Comparison of ENCODE assay signal across 8 cellular contexts in the genomic region with DNA sequence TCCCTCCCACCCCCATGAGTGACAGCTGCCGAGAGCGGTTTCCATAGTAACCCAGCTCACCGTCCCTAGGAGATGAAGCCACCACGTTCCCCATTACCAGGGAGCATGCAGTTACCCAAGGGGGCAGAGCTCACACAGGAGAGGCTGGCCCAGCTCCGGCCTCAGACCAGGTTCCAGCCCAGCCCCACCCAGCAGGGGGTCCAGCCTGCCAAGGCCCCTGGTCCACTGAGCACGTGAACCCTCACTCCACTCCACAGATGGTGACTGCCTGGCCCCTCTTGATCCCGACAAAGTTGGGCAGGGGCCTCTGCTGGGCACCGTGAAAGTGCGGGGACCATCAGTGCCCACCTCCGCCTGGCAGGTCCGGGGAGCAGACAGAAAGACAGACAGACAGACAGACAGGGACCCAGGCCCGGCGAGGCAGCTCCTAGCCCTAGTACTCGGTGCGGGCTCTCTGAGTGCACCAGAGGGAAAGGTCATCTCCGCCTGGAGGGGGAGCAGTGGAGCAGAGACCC. TPM values are rescaled to one million over a fixed set of nuclear protein-coding genes. Genes with fewer than 3 reads are reported as not detected.
DNase-seq lines count a peak whose midpoint lies in the region; ATAC-seq, FAIRE-seq and TF ChIP-seq lines count a peak whose summit lies in the region.

No MANE protein-coding gene starts in this region.

- H3K36me3 ChIP-seq in A673 (ENCODE audit: insufficient read depth, low read length, poor library complexity, severe bottlenecking) (no peaks in the 10 kb centered on the region), astrocyte (ENCODE audit: insufficient read depth, low read length) (no peaks in the 10 kb centered on the region), testis (ENCODE audit: low read depth, missing control alignments) (no peaks in the 10 kb centered on the region)

- peaks cover 1% of the 10 kb centered on the region for H3K4me1 Mint-ChIP-seq in astrocyte (ENCODE audit: low read depth, unreplicated experiment)

- DNase-seq in A673 (ENCODE audit: low spot score) (peak; percentile 61), GM18507 (ENCODE audit: extremely low spot score, insufficient read length, low read depth) (peak; percentile 47), NCI-H524 treated with DMSO at 0.1 percent for 48 hours (lab: John Stamatoyannopoulos, UW) (peak; percentile 59), astrocyte (ENCODE audit: low read depth) (no peak), left kidney (ENCODE audit: low read depth, low spot score) (peak; percentile 32), testis (peak; percentile 37), NCI-H187 treated with DMSO at 0.1 percent for 48 hours (lab: John Stamatoyannopoulos, UW) (no peak)

- no peak overlapping the region for H3K9ac ChIP-seq in astrocyte (ENCODE audit: low read length)

- POLR2A ChIA-PET in A673 (lab: Charles Lee; ENCODE audit: low non-redundant PET) = interaction anchor here (0.5 to 0.6 kb wide), 2 partner anchors 9 to 351 kb away, joined by 3 to 5 read pairs; no protein-coding TSS in a partner anchor

- peak overlapping the region; percentile 53 for H3K4me3 ChIP-seq in A673 (ENCODE audit: low read depth, low read length, poor library complexity, severe bottlenecking)
- no peak overlapping the region for H3K4me3 ChIP-seq in astrocyte (ENCODE audit: insufficient read depth, low read depth, low read length)
- H3K4me3 ChIP-seq in testis = peak overlapping the region; percentile 37 to 49

- H3K36me3 Mint-ChIP-seq in astrocyte (ENCODE audit: low read depth, unreplicated experiment) = no peaks in the 10 kb centered on the region

- peak overlapping the region; percentile 77 for H3K4me2 ChIP-seq in astrocyte (ENCODE audit: low read length)

- H3K9me3 Mint-ChIP-seq in astrocyte (ENCODE audit: unreplicated experiment) = no peaks in the 10 kb centered on the region

- H3K4me1 ChIP-seq in A673 (ENCODE audit: insufficient read depth, low read length, poor library complexity, severe bottlenecking) (peaks cover 13% of the 10 kb centered on the region), astrocyte (ENCODE audit: insufficient read depth, low read length) (peaks cover 3% of the 10 kb centered on the region), testis (no peaks in the 10 kb centered on the region)

- peaks cover 39% of the 10 kb centered on the region for H3K27me3 Mint-ChIP-seq in astrocyte (ENCODE audit: low read depth, unreplicated experiment)

- H3K27me3 ChIP-seq in A673 (replicated peaks; ENCODE audit: insufficient read depth, low read depth, low read length, poor library complexity) (peaks cover 6% of the 10 kb centered on the region), astrocyte (ENCODE audit: insufficient read depth, low read length) (peaks cover 26% of the 10 kb centered on the region), testis (no peaks in the 10 kb centered on the region)

- FAIRE-seq in GM18507 (lab: Jason Lieb, UNC) = no peak
- FAIRE-seq in astrocyte (lab: Jason Lieb, UNC) = no peak

- intact Hi-C loops in A673 (cut with micrococcal nuclease; ENCODE audit: unreplicated experiment) (no loop called here), testis (cut with DNase I; ENCODE audit: low total_unique reads) (no loop called here)

- H3K9me3 ChIP-seq in A673 (ENCODE audit: low read depth, low read length, poor library complexity, severe bottlenecking) = no peaks in the 10 kb centered on the region
- peaks cover 7% of the 10 kb centered on the region for H3K9me3 ChIP-seq in astrocyte (ENCODE audit: insufficient read depth, low read depth, low read length)
- H3K9me3 ChIP-seq in testis = no peaks in the 10 kb centered on the region

- H4K20me1 ChIP-seq in astrocyte (ENCODE audit: insufficient read depth, low read length) = no peaks in the 10 kb centered on the region

- no peak for TF ChIP-seq POLR2A in testis (IDR thresholded peaks at IDR 0.05)

- BruUV-seq in A673 (replicated peaks; lab: Mats Ljungman, UMichigan) = no TSS peak

- H3K79me2 ChIP-seq in astrocyte (ENCODE audit: insufficient read depth, low read length) = no peaks in the 10 kb centered on the region

- TF ChIP-seq CTCF in A673 (conservative IDR thresholded peaks at IDR 0.05; ENCODE audit: low read depth, low read length) (peak; percentile 81), astrocyte (IDR thresholded peaks at IDR 0.05; ENCODE audit: insufficient read depth, low read depth, low read length) (peak; percentile 22), testis (IDR thresholded peaks at IDR 0.05) (peak in 1 of 3 experiments; percentile 12)

- H3K4me3 Mint-ChIP-seq in astrocyte (ENCODE audit: unreplicated experiment) = peak overlapping the region; percentile 82

- no peak overlapping the region for H3K27ac Mint-ChIP-seq in astrocyte (ENCODE audit: unreplicated experiment)

- ATAC-seq in GM18861 (IDR thresholded peaks at IDR 0.05; ENCODE audit: unreplicated experiment) = no peak

- no peak overlapping the region for H2AFZ ChIP-seq in astrocyte (ENCODE audit: low read depth, low read length)

- 1 to 7% methylated on average over 14 to 16 of the region's 16 CpGs for WGBS in testis, 2 donors

- CTCF ChIA-PET in A673 (lab: Charles Lee) = interaction anchor here (0.5 to 1.1 kb wide), 8 partner anchors 16 to 808 kb away, joined by 3 to 9 read pairs (median 3); no protein-coding TSS in a partner anchor

- H3K27ac ChIP-seq in A673 (ENCODE audit: low read depth, low read length, poor library complexity, severe bottlenecking) (no peak overlapping the region), astrocyte (ENCODE audit: low read depth, low read length) (no peak overlapping the region), testis (no peak overlapping the region)

RNA-seq across cellular contexts. Expression of gene CELF5, which starts 50.7 kb away (rescaled TPM):
- total RNA-seq in A673 (2021) (3.1 and 3.7 TPM in 2 replicates), astrocyte (1.2 and 1.4 TPM in 2 replicates), testis (1 to 10 TPM; 3.1 to 8.7 TPM)
- polyA plus RNA-seq in testis (ENCODE audit: insufficient read depth, low read depth, low replicate concordance) = 6.6 TPM

Comparison
In these comparisons a context has a peak if more than half of its experiments do, and no peak if none do; other contexts are left out.
1. DNase-seq: peak in A673 (single experiment), GM18507 (single experiment), NCI-H524 treated with DMSO at 0.1 percent for 48 hours (single experiment), left kidney (single experiment) and testis (single experiment); none in astrocyte (single experiment) and NCI-H187 treated with DMSO at 0.1 percent for 48 hours (single experiment).